10 cellular contexts compared by ENCODE assay signal in the genomic region with DNA sequence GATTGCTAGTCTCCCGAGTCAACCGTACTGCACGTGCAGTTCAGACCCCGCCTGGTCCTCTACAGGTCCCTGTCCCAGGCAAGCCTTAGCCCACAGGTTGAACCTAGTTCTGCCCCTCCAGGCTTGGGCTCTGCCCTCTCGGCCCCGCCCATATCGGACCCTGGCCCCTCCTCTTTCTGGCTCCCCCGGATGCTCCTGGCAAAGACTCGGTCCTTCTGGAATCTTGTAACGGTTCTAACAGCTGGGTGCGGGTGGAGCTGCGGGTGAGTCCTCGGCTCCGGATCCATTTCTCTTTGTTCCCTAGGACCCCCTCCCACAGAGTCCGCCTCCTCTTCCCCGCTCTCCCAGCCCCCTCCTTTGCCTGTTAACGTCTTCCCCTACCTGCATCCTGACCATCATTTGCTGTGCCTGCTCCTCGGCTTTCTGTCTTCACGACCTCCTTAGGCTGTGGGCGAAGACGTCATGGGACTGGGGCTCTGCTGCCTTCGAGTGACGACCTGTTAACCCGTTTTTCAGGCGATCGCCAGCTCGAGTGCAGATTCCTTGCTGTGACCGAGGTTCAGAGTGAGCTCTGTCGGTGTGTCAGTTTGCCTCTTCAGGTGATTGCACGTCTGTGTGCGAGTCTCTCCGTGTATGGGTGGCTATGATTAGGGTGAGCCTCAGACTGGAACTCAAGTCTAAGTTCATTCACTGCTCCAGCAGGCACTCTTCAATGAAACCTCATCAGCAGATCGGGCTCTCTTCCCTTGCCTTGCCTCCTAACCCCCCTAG. TPM values are rescaled to one million over a fixed set of nuclear protein-coding genes. Genes with fewer than 3 reads are reported as not detected.
DNase-seq lines count a peak whose midpoint lies in the region; ATAC-seq lines count a peak whose summit lies in the region.
"Had no signal": no experiment of that assay in that cellular context is flagged by ENCODE, and none has a peak within 500 bp of the region (broad histone marks: within the 10 kb centered on the region; RNA-seq: fewer than 3 reads in every experiment).

A gene with protein sequence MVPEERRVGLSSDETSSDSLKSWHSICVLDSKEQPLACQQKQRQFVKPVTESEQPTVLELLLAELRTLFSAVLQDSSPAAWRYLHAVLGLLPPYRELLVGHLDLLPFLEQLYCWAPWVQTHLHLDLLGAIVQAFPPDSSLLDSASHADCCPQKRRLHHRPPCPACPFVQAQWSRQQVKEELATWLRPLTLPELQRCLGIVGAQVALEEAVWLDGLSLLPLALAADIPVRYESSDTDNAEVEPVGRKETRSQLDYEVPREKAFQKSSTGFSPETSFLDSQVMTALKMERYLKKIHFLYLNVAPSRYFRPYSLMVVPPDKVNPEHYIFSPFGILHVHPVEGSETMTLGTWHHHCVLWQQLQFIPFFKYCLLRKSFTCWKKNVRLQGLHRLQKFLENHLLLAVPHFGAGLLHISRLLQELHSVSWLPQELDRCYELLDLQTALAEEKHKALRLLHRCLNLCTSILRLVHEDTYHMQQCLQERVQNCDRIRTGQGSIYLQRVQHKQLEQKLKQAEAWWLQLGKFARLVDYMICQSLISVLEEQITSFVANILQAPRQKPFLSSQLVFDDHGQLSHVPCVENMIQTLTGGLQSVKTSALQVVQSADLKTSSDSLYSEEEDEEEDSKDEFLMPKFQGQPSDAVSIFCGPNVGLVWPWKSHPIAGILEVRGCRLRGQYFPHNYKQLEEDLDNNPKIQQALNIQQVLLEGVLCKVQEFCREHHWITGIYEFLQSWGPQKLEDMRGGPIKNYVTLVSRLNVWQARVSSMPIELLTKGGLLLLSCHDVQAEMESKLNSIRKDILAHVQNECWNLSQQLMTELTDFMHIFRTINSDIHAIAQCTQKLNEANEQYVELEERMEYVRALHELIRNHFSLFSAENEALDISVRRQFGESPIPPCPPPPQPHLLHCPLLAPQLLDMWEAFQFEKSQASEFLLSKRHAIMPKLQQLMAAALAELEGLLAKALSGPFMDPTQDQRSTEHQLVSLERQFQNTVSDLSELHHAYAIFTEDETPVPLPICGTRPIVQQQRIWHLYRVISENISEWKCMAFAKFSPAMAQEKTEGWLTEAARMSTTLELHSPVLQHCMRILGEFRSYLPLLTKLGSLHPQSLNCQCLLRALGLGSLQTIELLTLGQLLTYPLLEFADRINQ (N-terminal part only) (plus strand): TSS at position 212 of the 771 bp plus-strand sequence. CDS start 936 bp downstream, outside the sequence.

- no peak for ATAC-seq in GM18502 (IDR thresholded peaks at IDR 0.05; ENCODE audit: poor library complexity, unreplicated experiment)
- no peak for ATAC-seq in GM21526 (IDR thresholded peaks at IDR 0.05; ENCODE audit: low FRiP score, unreplicated experiment)
- no peak for ATAC-seq in GM21529 (IDR thresholded peaks at IDR 0.05; ENCODE audit: unreplicated experiment)

- H3K4me3 ChIP-seq in HUES64 (ENCODE audit: low read length) (peak within 1 kb of the TSS; percentile 30), stomach smooth muscle (ENCODE audit: low read length in 2 of 2) (peak within 1 kb of the TSS; percentile 61 to 78)
- H3K4me3 ChIP-seq: HAP-1 had no signal

- no peak within 1 kb of the TSS for H3K27ac ChIP-seq in HUES64 (ENCODE audit: low read depth, low read length)
- peak within 1 kb of the TSS; percentile 38 for H3K27ac ChIP-seq in angular gyrus (ENCODE audit: low read depth, low read length)
- H3K27ac ChIP-seq in stomach smooth muscle (ENCODE audit: low read length), result peak within 1 kb of the TSS; percentile 58
- H3K27ac ChIP-seq: epithelial cell of prostate had no signal

- WGBS in HUES64, result 54% methylated on average over 33 of the region's 33 CpGs

- no peaks in the 10 kb centered on the region for H3K27me3 ChIP-seq in HUES64 (ENCODE audit: insufficient read depth, low read length)
- H3K27me3 ChIP-seq in stomach smooth muscle (ENCODE audit: control insufficient read depth in 1 of 2, insufficient read depth in 2 of 2, low read length in 2 of 2), result no peaks in the 10 kb centered on the region

- H3K36me3 ChIP-seq in HUES64 (ENCODE audit: insufficient read depth, low read length) (peaks cover 26% of the 10 kb centered on the region), stomach smooth muscle (ENCODE audit: control insufficient read depth in 2 of 2, insufficient read depth in 2 of 2, low read length in 2 of 2) (peaks cover 11 to 15% of the 10 kb centered on the region in 2 donors)
- H3K36me3 ChIP-seq: HAP-1 had no signal

- H3K4me1 ChIP-seq in HUES64 (ENCODE audit: insufficient read depth, low read length) (peaks cover 3% of the 10 kb centered on the region; the same call in 1 of the 2 replicates), stomach smooth muscle (ENCODE audit: control insufficient read depth, insufficient read depth, low read length) (peaks cover 17% of the 10 kb centered on the region)
- H3K4me1 ChIP-seq: HAP-1 had no signal

- DNase-seq in iPS-NIHi7 (ENCODE audit: extremely low spot score), result peak; percentile 83
- DNase-seq: stimulated activated naive CD4-positive, alpha-beta T cell had no signal

- H3K9ac ChIP-seq in HUES64 (ENCODE audit: low read depth, low read length) (peak within 1 kb of the TSS; percentile 23), stomach smooth muscle (ENCODE audit: low read length in 2 of 2) (peak within 1 kb of the TSS; percentile 71 to 80)

- H3K9me3 ChIP-seq in HUES64 (ENCODE audit: insufficient read depth, low read depth, low read length) (no peaks in the 10 kb centered on the region), stomach smooth muscle (ENCODE audit: control insufficient read depth in 2 of 2, low read length in 2 of 2) (no peaks in the 10 kb centered on the region)
- H3K9me3 ChIP-seq: HAP-1 had no signal

RNA-seq across cellular contexts. Expression of the gene that starts here (rescaled TPM):
- polyA plus RNA-seq in HUES64 (2013, experiment 1 of 2), result 2.1 TPM
- polyA plus RNA-seq in HUES64 (2013, experiment 2 of 2), result 3.5 TPM
